ENCODE assay signal across 11 cellular contexts in genomic region chr12:26239508-26240328, GRCh38. TPM values are rescaled to one million over a fixed set of nuclear protein-coding genes. Genes with fewer than 3 reads are reported as not detected.
DNase-seq lines count a peak whose midpoint lies in the region; TF ChIP-seq lines count a peak whose summit lies in the region.
"Had no signal": no experiment of that assay in that cellular context is flagged by ENCODE, and none has a peak within 500 bp of the region (broad histone marks: within the 10 kb centered on the region; RNA-seq: fewer than 3 reads in every experiment).

No MANE protein-coding gene starts in this region.

- peaks cover 1% of the 10 kb centered on the region for H3K27me3 Mint-ChIP-seq in endothelial cell (ENCODE audit: unreplicated experiment)

- peaks cover 0 to 24% of the 10 kb centered on the region in 2 donors for H3K4me1 ChIP-seq in right atrium auricular region
- H3K4me1 ChIP-seq in MM.1S (ENCODE audit: low read length) = peaks cover 2% of the 10 kb centered on the region; the same call in 1 of the 2 replicates

- no peaks in the 10 kb centered on the region for H3K9me2 ChIP-seq in MM.1S (replicated peaks; ENCODE audit: insufficient read depth, low read length)

- peak; percentile 85 for DNase-seq in HK-2 (ENCODE audit: unreplicated experiment)
- DNase-seq in amniotic stem cell (lab: John Stamatoyannopoulos, UW) = peak; percentile 42
- DNase-seq in right atrium auricular region (ENCODE audit: low spot score) = peak; percentile 89
- peak; percentile 84 for DNase-seq in superior temporal gyrus (ENCODE audit: extremely low spot score)
- DNase-seq in MM.1S = no peak
- no peak for DNase-seq in activated CD4-positive, alpha-beta T cell treated with anti-CD3 and anti-CD28 coated beads for 4 hours
- no peak for DNase-seq in endothelial cell (ENCODE audit: low spot score)
- no peak for DNase-seq in T-helper 2 cell
- DNase-seq: activated T-cell treated with anti-CD3 and anti-CD28 coated beads, Interleukin-2, amount 50 U/mL, for 24 hours; NCI-H1694 had no signal

- H3K27ac ChIP-seq in right atrium auricular region (peak overlapping the region; percentile 41 to 42), MM.1S (ENCODE audit: low read length) (no peak overlapping the region)

- no peak overlapping the region for H3K27ac Mint-ChIP-seq in endothelial cell (ENCODE audit: unreplicated experiment)
- H3K27ac Mint-ChIP-seq: activated T-cell treated with anti-CD3 and anti-CD28 coated beads, Interleukin-2, amount 50 U/mL, for 24 hours had no signal

- no peaks in the 10 kb centered on the region for H3K36me3 Mint-ChIP-seq in endothelial cell (ENCODE audit: low read depth, unreplicated experiment)

- peaks cover 14% of the 10 kb centered on the region for H3K4me1 Mint-ChIP-seq in endothelial cell (ENCODE audit: unreplicated experiment)

- no peaks in the 10 kb centered on the region for H3K9me3 ChIP-seq in right atrium auricular region
- H3K9me3 ChIP-seq in MM.1S (replicated peaks; ENCODE audit: insufficient read depth, low read length) = no peaks in the 10 kb centered on the region

- H2AFZ ChIP-seq in MM.1S (ENCODE audit: low read length) = no peak overlapping the region

- H3K27me3 ChIP-seq in right atrium auricular region (no peaks in the 10 kb centered on the region), MM.1S (replicated peaks; ENCODE audit: insufficient read depth, low read length) (no peaks in the 10 kb centered on the region)

- H3K79me2 ChIP-seq in MM.1S (ENCODE audit: low read length) = no peaks in the 10 kb centered on the region

- no peak overlapping the region for H3K4me2 ChIP-seq in MM.1S (ENCODE audit: low read depth, low read length)

- H3K9ac ChIP-seq in MM.1S (ENCODE audit: low read length) = no peak overlapping the region

- TF ChIP-seq CTCF in right atrium auricular region (IDR thresholded peaks at IDR 0.05) = no peak
- no peak for TF ChIP-seq CTCF in MM.1S (IDR thresholded peaks at IDR 0.05; ENCODE audit: low read length)
- no peak for TF ChIP-seq CTCF in endothelial cell (IDR thresholded peaks at IDR 0.05; ENCODE audit: unreplicated experiment)

- no peaks in the 10 kb centered on the region for H3K9me3 Mint-ChIP-seq in endothelial cell (ENCODE audit: unreplicated experiment)
- H3K9me3 Mint-ChIP-seq: activated T-cell treated with anti-CD3 and anti-CD28 coated beads, Interleukin-2, amount 50 U/mL, for 24 hours had no signal

- H3K4me3 Mint-ChIP-seq in endothelial cell (ENCODE audit: unreplicated experiment) = no peak overlapping the region
- H3K4me3 Mint-ChIP-seq: activated T-cell treated with anti-CD3 and anti-CD28 coated beads, Interleukin-2, amount 50 U/mL, for 24 hours had no signal

- no peaks in the 10 kb centered on the region for H3F3A ChIP-seq in MM.1S (ENCODE audit: insufficient read depth, low read length)

- H3K36me3 ChIP-seq in right atrium auricular region (no peaks in the 10 kb centered on the region), MM.1S (replicated peaks; ENCODE audit: insufficient read depth, low read length) (no peaks in the 10 kb centered on the region)

- no peaks in the 10 kb centered on the region for H4K20me1 ChIP-seq in MM.1S (ENCODE audit: insufficient read depth, low read length)

- no peak overlapping the region for H3K4me3 ChIP-seq in right atrium auricular region
- no peak overlapping the region for H3K4me3 ChIP-seq in MM.1S (ENCODE audit: low read length)
- H3K4me3 ChIP-seq: lung had no signal

RNA-seq across cellular contexts. Expression of gene SSPN, which starts 44.3 kb away (rescaled TPM):
- total RNA-seq in right atrium auricular region (10 to 100 TPM; 52.4 to 61.1 TPM), endothelial cell (ENCODE audit: unreplicated experiment) (2.7 TPM)

Comparison
In these comparisons a context has a peak if more than half of its experiments do, and no peak if none do; other contexts are left out.
1. DNase-seq: peak in HK-2 (single experiment), amniotic stem cell (single experiment), right atrium auricular region (single experiment) and superior temporal gyrus (single experiment); none in MM.1S (single experiment), activated CD4-positive, alpha-beta T cell treated with anti-CD3 and anti-CD28 coated beads for 4 hours (0 of 2), endothelial cell (single experiment) and T-helper 2 cell (0 of 5).
2. RNA of gene SSPN, which starts 44.3 kb away (total RNA-seq): 52.4 to 61.1 TPM in right atrium auricular region; 2.7 TPM in endothelial cell (single experiment); every median in the first group is over 10 times any median in the second.